Comparison of ENCODE assay signal across 1 cellular context in the genomic region with DNA sequence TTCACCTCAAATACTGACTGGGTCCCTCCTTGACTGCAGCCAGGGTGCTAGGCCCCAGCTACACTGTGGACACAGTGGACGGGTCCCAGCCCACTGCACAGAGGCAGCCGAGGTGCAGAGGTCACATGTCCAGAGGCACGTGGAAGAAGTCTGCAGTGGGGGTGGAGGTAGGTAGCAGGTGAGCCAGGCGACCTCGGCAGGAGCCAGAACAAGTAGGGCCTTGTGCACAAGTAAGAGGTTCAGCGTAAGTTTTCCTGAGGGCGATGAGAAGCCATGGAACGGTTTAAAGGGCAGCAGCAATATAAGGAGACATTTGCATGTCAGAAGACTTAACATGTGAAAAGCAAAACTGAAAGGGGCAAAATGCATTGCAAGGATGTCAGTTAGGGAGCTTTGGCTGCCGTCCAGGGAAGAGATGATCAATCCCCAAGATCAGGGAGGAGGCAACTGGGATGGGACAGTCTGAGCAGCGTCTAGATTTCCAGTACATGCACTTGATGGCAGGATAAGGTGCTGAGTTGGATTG.
TF ChIP-seq lines count a peak whose summit lies in the region.

No MANE protein-coding gene starts in this region.

TF ChIP-seq in HepG2, 621 proteins besides CTCF, POLR2A, EP300 and RAD21 (continued from another document and continues in another):
- TF ChIP-seq, protein P1, sequence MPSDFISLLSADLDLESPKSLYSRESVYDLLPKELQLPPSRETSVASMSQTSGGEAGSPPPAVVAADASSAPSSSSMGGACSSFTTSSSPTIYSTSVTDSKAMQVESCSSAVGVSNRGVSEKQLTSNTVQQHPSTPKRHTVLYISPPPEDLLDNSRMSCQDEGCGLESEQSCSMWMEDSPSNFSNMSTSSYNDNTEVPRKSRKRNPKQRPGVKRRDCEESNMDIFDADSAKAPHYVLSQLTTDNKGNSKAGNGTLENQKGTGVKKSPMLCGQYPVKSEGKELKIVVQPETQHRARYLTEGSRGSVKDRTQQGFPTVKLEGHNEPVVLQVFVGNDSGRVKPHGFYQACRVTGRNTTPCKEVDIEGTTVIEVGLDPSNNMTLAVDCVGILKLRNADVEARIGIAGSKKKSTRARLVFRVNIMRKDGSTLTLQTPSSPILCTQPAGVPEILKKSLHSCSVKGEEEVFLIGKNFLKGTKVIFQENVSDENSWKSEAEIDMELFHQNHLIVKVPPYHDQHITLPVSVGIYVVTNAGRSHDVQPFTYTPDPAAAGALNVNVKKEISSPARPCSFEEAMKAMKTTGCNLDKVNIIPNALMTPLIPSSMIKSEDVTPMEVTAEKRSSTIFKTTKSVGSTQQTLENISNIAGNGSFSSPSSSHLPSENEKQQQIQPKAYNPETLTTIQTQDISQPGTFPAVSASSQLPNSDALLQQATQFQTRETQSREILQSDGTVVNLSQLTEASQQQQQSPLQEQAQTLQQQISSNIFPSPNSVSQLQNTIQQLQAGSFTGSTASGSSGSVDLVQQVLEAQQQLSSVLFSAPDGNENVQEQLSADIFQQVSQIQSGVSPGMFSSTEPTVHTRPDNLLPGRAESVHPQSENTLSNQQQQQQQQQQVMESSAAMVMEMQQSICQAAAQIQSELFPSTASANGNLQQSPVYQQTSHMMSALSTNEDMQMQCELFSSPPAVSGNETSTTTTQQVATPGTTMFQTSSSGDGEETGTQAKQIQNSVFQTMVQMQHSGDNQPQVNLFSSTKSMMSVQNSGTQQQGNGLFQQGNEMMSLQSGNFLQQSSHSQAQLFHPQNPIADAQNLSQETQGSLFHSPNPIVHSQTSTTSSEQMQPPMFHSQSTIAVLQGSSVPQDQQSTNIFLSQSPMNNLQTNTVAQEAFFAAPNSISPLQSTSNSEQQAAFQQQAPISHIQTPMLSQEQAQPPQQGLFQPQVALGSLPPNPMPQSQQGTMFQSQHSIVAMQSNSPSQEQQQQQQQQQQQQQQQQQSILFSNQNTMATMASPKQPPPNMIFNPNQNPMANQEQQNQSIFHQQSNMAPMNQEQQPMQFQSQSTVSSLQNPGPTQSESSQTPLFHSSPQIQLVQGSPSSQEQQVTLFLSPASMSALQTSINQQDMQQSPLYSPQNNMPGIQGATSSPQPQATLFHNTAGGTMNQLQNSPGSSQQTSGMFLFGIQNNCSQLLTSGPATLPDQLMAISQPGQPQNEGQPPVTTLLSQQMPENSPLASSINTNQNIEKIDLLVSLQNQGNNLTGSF (CRISPR knock-in tag; IDR thresholded peaks at IDR 0.05) = no peak
- TF ChIP-seq RARG (CRISPR knock-in tag; IDR thresholded peaks at IDR 0.05; ENCODE audit: low read depth) = no peak
- no peak for TF ChIP-seq ELF1 (CRISPR knock-in tag; IDR thresholded peaks at IDR 0.05)
- TF ChIP-seq, protein P2, sequence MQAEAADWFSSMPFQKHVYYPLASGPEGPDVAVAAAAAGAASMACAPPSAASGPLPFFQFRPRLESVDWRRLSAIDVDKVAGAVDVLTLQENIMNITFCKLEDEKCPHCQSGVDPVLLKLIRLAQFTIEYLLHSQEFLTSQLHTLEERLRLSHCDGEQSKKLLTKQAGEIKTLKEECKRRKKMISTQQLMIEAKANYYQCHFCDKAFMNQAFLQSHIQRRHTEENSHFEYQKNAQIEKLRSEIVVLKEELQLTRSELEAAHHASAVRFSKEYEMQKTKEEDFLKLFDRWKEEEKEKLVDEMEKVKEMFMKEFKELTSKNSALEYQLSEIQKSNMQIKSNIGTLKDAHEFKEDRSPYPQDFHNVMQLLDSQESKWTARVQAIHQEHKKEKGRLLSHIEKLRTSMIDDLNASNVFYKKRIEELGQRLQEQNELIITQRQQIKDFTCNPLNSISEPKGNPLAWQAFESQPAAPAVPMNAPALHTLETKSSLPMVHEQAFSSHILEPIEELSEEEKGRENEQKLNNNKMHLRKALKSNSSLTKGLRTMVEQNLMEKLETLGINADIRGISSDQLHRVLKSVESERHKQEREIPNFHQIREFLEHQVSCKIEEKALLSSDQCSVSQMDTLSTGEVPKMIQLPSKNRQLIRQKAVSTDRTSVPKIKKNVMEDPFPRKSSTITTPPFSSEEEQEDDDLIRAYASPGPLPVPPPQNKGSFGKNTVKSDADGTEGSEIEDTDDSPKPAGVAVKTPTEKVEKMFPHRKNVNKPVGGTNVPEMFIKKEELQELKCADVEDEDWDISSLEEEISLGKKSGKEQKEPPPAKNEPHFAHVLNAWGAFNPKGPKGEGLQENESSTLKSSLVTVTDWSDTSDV (CRISPR knock-in tag; IDR thresholded peaks at IDR 0.05) = no peak
- no peak for TF ChIP-seq MEIS1 (CRISPR knock-in tag; IDR thresholded peaks at IDR 0.05; ENCODE audit: borderline replicate concordance)
- TF ChIP-seq ZZZ3 (CRISPR knock-in tag; IDR thresholded peaks at IDR 0.05; ENCODE audit: borderline replicate concordance) = no peak
- no peak for TF ChIP-seq ZNF75D (CRISPR knock-in tag; IDR thresholded peaks at IDR 0.05; ENCODE audit: borderline replicate concordance)
- TF ChIP-seq MIXL1 (CRISPR knock-in tag; IDR thresholded peaks at IDR 0.05) = no peak
- TF ChIP-seq, protein P3, sequence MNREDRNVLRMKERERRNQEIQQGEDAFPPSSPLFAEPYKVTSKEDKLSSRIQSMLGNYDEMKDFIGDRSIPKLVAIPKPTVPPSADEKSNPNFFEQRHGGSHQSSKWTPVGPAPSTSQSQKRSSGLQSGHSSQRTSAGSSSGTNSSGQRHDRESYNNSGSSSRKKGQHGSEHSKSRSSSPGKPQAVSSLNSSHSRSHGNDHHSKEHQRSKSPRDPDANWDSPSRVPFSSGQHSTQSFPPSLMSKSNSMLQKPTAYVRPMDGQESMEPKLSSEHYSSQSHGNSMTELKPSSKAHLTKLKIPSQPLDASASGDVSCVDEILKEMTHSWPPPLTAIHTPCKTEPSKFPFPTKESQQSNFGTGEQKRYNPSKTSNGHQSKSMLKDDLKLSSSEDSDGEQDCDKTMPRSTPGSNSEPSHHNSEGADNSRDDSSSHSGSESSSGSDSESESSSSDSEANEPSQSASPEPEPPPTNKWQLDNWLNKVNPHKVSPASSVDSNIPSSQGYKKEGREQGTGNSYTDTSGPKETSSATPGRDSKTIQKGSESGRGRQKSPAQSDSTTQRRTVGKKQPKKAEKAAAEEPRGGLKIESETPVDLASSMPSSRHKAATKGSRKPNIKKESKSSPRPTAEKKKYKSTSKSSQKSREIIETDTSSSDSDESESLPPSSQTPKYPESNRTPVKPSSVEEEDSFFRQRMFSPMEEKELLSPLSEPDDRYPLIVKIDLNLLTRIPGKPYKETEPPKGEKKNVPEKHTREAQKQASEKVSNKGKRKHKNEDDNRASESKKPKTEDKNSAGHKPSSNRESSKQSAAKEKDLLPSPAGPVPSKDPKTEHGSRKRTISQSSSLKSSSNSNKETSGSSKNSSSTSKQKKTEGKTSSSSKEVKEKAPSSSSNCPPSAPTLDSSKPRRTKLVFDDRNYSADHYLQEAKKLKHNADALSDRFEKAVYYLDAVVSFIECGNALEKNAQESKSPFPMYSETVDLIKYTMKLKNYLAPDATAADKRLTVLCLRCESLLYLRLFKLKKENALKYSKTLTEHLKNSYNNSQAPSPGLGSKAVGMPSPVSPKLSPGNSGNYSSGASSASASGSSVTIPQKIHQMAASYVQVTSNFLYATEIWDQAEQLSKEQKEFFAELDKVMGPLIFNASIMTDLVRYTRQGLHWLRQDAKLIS (CRISPR knock-in tag; IDR thresholded peaks at IDR 0.05) = no peak
- no peak for TF ChIP-seq IKZF4 (CRISPR knock-in tag; IDR thresholded peaks at IDR 0.05; ENCODE audit: borderline replicate concordance, low read depth, not compliant biosample characterization)
- TF ChIP-seq, protein P4, sequence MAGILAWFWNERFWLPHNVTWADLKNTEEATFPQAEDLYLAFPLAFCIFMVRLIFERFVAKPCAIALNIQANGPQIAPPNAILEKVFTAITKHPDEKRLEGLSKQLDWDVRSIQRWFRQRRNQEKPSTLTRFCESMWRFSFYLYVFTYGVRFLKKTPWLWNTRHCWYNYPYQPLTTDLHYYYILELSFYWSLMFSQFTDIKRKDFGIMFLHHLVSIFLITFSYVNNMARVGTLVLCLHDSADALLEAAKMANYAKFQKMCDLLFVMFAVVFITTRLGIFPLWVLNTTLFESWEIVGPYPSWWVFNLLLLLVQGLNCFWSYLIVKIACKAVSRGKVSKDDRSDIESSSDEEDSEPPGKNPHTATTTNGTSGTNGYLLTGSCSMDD (CRISPR knock-in tag; IDR thresholded peaks at IDR 0.05) = no peak
- TF ChIP-seq SATB2 (CRISPR knock-in tag; IDR thresholded peaks at IDR 0.05) = no peak
- no peak for TF ChIP-seq ZNF24 (IDR thresholded peaks at IDR 0.05)
- TF ChIP-seq PCBP2 (optimal IDR thresholded peaks at IDR 0.05; ENCODE audit: low read depth, low read length, poor library complexity, severe bottlenecking) = no peak
- TF ChIP-seq HOXA5 (CRISPR knock-in tag; IDR thresholded peaks at IDR 0.05) = no peak
- no peak for TF ChIP-seq NFIB (CRISPR knock-in tag; IDR thresholded peaks at IDR 0.05; ENCODE audit: borderline replicate concordance)
- TF ChIP-seq, protein P5, sequence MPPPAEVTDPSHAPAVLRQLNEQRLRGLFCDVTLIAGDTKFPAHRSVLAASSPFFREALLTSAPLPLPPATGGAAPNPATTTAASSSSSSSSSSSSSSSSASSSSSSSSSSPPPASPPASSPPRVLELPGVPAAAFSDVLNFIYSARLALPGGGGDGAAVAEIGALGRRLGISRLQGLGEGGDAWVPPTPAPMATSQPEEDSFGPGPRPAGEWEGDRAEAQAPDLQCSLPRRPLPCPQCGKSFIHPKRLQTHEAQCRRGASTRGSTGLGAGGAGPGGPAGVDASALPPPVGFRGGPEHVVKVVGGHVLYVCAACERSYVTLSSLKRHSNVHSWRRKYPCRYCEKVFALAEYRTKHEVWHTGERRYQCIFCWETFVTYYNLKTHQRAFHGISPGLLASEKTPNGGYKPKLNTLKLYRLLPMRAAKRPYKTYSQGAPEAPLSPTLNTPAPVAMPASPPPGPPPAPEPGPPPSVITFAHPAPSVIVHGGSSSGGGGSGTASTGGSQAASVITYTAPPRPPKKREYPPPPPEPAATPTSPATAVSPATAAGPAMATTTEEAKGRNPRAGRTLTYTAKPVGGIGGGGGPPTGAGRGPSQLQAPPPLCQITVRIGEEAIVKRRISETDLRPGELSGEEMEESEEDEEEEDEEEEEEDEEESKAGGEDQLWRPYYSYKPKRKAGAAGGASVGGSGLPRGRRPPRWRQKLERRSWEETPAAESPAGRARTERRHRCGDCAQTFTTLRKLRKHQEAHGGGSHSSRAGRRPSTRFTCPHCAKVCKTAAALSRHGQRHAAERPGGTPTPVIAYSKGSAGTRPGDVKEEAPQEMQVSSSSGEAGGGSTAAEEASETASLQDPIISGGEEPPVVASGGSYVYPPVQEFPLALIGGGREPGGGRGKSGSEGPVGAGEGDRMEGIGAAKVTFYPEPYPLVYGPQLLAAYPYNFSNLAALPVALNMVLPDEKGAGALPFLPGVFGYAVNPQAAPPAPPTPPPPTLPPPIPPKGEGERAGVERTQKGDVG (CRISPR knock-in tag; IDR thresholded peaks at IDR 0.05; ENCODE audit: borderline replicate concordance) = no peak
- TF ChIP-seq ZNF441 (CRISPR knock-in tag; IDR thresholded peaks at IDR 0.05; ENCODE audit: borderline replicate concordance) = 0 out of 2 replicates have a peak, but pooled peaks have one; percentile 35
- TF ChIP-seq GFI1 (CRISPR knock-in tag; IDR thresholded peaks at IDR 0.05; ENCODE audit: borderline replicate concordance) = no peak
- TF ChIP-seq ZNF383 (CRISPR knock-in tag; IDR thresholded peaks at IDR 0.05; ENCODE audit: borderline replicate concordance) = no peak
- no peak for TF ChIP-seq SMYD3 (CRISPR knock-in tag; IDR thresholded peaks at IDR 0.05)
- TF ChIP-seq, protein P6, sequence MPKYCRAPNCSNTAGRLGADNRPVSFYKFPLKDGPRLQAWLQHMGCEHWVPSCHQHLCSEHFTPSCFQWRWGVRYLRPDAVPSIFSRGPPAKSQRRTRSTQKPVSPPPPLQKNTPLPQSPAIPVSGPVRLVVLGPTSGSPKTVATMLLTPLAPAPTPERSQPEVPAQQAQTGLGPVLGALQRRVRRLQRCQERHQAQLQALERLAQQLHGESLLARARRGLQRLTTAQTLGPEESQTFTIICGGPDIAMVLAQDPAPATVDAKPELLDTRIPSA (CRISPR knock-in tag; IDR thresholded peaks at IDR 0.05; ENCODE audit: borderline replicate concordance) = no peak
- TF ChIP-seq CC2D1A (CRISPR knock-in tag; IDR thresholded peaks at IDR 0.05) = no peak
- TF ChIP-seq, protein P7, sequence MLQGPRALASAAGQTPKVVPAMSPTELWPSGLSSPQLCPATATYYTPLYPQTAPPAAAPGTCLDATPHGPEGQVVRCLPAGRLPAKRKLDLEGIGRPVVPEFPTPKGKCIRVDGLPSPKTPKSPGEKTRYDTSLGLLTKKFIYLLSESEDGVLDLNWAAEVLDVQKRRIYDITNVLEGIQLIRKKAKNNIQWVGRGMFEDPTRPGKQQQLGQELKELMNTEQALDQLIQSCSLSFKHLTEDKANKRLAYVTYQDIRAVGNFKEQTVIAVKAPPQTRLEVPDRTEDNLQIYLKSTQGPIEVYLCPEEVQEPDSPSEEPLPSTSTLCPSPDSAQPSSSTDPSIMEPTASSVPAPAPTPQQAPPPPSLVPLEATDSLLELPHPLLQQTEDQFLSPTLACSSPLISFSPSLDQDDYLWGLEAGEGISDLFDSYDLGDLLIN (CRISPR knock-in tag; IDR thresholded peaks at IDR 0.05; ENCODE audit: borderline replicate concordance) = no peak
- TF ChIP-seq SALL1 (CRISPR knock-in tag; IDR thresholded peaks at IDR 0.05) = peak; percentile 84
- no peak for TF ChIP-seq ZBTB20 (CRISPR knock-in tag; IDR thresholded peaks at IDR 0.05; ENCODE audit: borderline replicate concordance, low read depth)
- TF ChIP-seq ZSCAN25 (CRISPR knock-in tag; IDR thresholded peaks at IDR 0.05) = no peak
- TF ChIP-seq SUZ12 (IDR thresholded peaks at IDR 0.05; ENCODE audit: low read depth, low read length) = no peak
- no peak; the same call in 1 of the 2 replicates for TF ChIP-seq SPEN (CRISPR knock-in tag; IDR thresholded peaks at IDR 0.05; ENCODE audit: low read depth)
- TF ChIP-seq ZNF292 (CRISPR knock-in tag; IDR thresholded peaks at IDR 0.05; ENCODE audit: borderline replicate concordance, low read depth) = peak; percentile 55; the same call in 1 of the 2 replicates
- no peak for TF ChIP-seq HOXD1 (CRISPR knock-in tag; IDR thresholded peaks at IDR 0.05)
- no peak for TF ChIP-seq ZNF839 (CRISPR knock-in tag; IDR thresholded peaks at IDR 0.05; ENCODE audit: borderline replicate concordance)
- no peak for TF ChIP-seq CBX2 (IDR thresholded peaks at IDR 0.05; ENCODE audit: low read depth, low read length)
- no peak for TF ChIP-seq CBX2 (CRISPR knock-in tag; IDR thresholded peaks at IDR 0.05; ENCODE audit: low read depth)
- TF ChIP-seq, protein P8, sequence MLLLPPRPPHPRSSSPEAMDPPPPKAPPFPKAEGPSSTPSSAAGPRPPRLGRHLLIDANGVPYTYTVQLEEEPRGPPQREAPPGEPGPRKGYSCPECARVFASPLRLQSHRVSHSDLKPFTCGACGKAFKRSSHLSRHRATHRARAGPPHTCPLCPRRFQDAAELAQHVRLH (CRISPR knock-in tag; IDR thresholded peaks at IDR 0.05; ENCODE audit: borderline replicate concordance, low read depth) = no peak
- TF ChIP-seq, protein P9, sequence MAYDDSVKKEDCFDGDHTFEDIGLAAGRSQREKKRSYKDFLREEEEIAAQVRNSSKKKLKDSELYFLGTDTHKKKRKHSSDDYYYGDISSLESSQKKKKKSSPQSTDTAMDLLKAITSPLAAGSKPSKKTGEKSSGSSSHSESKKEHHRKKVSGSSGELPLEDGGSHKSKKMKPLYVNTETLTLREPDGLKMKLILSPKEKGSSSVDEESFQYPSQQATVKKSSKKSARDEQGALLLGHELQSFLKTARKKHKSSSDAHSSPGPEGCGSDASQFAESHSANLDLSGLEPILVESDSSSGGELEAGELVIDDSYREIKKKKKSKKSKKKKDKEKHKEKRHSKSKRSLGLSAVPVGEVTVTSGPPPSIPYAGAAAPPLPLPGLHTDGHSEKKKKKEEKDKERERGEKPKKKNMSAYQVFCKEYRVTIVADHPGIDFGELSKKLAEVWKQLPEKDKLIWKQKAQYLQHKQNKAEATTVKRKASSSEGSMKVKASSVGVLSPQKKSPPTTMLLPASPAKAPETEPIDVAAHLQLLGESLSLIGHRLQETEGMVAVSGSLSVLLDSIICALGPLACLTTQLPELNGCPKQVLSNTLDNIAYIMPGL (CRISPR knock-in tag; IDR thresholded peaks at IDR 0.05; ENCODE audit: borderline replicate concordance in 1 of 2, low read depth in 1 of 2) = no peak
- TF ChIP-seq JUND (CRISPR knock-in tag; IDR thresholded peaks at IDR 0.05) = no peak
- no peak for TF ChIP-seq SP4 (CRISPR knock-in tag; IDR thresholded peaks at IDR 0.05)
- TF ChIP-seq ATM (IDR thresholded peaks at IDR 0.05; ENCODE audit: borderline replicate concordance) = no peak
